Comparison of ENCODE assay signal across 17 cellular contexts in genomic region chr4:1880332-1880731, GRCh38. TPM values are rescaled to one million over a fixed set of nuclear protein-coding genes. Genes with fewer than 3 reads are reported as not detected.
DNase-seq lines count a peak whose midpoint lies in the region; ATAC-seq and TF ChIP-seq lines count a peak whose summit lies in the region.
"Had no signal": no experiment of that assay in that cellular context is flagged by ENCODE, and none has a peak within 500 bp of the region (broad histone marks: within the 10 kb centered on the region; RNA-seq: fewer than 3 reads in every experiment).

No MANE protein-coding gene starts in this region.

- 0 out of 2 replicates have a peak overlapping the region, but pooled peaks have one; percentile 37 for H3K4ac ChIP-seq in IMR-90 (ENCODE audit: low read depth, low read length)

- no peak overlapping the region for H3K4me3 Mint-ChIP-seq in CD8-positive, alpha-beta T cell
- H3K4me3 Mint-ChIP-seq in brain (no peak overlapping the region), nephron progenitor cell (no peak overlapping the region)
- H3K4me3 Mint-ChIP-seq: dendritic cell treated with granulocyte-macrophage colony-stimulating factor and Interleukin-4, amounts not matched to agents 40 ng/mL and 50 ng/mL, for 4 days had no signal

- no peak overlapping the region for H3K4me3 ChIP-seq in CD8-positive, alpha-beta T cell (ENCODE audit: low read depth, low read length)
- H3K4me3 ChIP-seq in IMR-90 (ENCODE audit: insufficient read depth, low read depth, low read length): no peak overlapping the region
- H3K4me3 ChIP-seq: BLaER1, HAP-1, tibial artery had no signal

- H3K79me1 ChIP-seq in IMR-90 (ENCODE audit: low read depth in 1 of 2, low read length in 2 of 2): peaks cover 0 to 27% of the 10 kb centered on the region in 2 experiments; a peak in 2 of 4 replicates

- ATAC-seq in CD8-positive, alpha-beta T cell: no peak
- ATAC-seq in IMR-90 (ENCODE audit: low read depth): no peak

- dilution Hi-C loops in IMR-90 (cut with HindIII; ENCODE audit: low sequenced_read_pairs, unreplicated experiment): no loop called here

- H2BK5ac ChIP-seq in IMR-90 (ENCODE audit: low read depth, low read length, poor library complexity, severe bottlenecking): no peak overlapping the region

- CTCF ChIA-PET in CD8-positive, alpha-beta T cell (lab: Charles Lee): interaction anchor here (1.2 kb wide), 1 partner anchor 18 kb away, joined by 4 read pairs; no protein-coding TSS in a partner anchor
- CTCF ChIA-PET in IMR-90 (lab: Yijun Ruan, JAX): interaction anchor here (0.6 kb wide), 2 partner anchors 10 to 50 kb away, joined by 4 read pairs; no protein-coding TSS in a partner anchor

- H2BK20ac ChIP-seq in IMR-90 (ENCODE audit: low read depth, low read length): no peak overlapping the region

- no peaks in the 10 kb centered on the region for H3K36me3 ChIP-seq in CD8-positive, alpha-beta T cell (ENCODE audit: insufficient read depth, low read length)
- H3K36me3 ChIP-seq in IMR-90 (ENCODE audit: control insufficient read depth, insufficient read depth, low read length): no peaks in the 10 kb centered on the region
- H3K36me3 ChIP-seq: tibial artery had no signal

- H3K27ac ChIP-seq in CD8-positive, alpha-beta T cell (ENCODE audit: low read depth, low read length): no peak overlapping the region
- H3K27ac ChIP-seq in IMR-90 (ENCODE audit: insufficient read depth, low read length): no peak overlapping the region
- H3K27ac ChIP-seq: BLaER1, tibial artery, WERI-Rb-1 had no signal

- no peak overlapping the region for H2AFZ ChIP-seq in IMR-90 (replicated peaks; ENCODE audit: low read length, poor library complexity)

- TF ChIP-seq CTCF in CD8-positive, alpha-beta T cell (IDR thresholded peaks at IDR 0.05): no peak
- TF ChIP-seq CTCF in IMR-90 (conservative IDR thresholded peaks at IDR 0.05; ENCODE audit: low read depth, low read length): no peak
- TF ChIP-seq CTCF in brain (conservative IDR thresholded peaks at IDR 0.05): no peak
- TF ChIP-seq CTCF in nephron progenitor cell (IDR thresholded peaks at IDR 0.05): no peak

- H2AK5ac ChIP-seq in IMR-90 (ENCODE audit: low read depth, low read length): no peak overlapping the region

- no peak overlapping the region for H3K14ac ChIP-seq in IMR-90 (replicated peaks; ENCODE audit: low read depth, low read length)

- in situ Hi-C loops in IMR-90 (cut with MboI; ENCODE audit: low sequenced_read_pairs) (no loop called here), KBM-7 (cut with MboI; ENCODE audit: low pct_unique_long_range_greater_than_20kb, low sequenced_read_pairs) (no loop called here)

- no peaks in the 10 kb centered on the region for H3K9me3 ChIP-seq in CD8-positive, alpha-beta T cell (ENCODE audit: low read length)
- no peaks in the 10 kb centered on the region for H3K9me3 ChIP-seq in IMR-90 (ENCODE audit: control insufficient read depth, insufficient read depth, low read length)
- H3K9me3 ChIP-seq: BLaER1, HAP-1, tibial artery had no signal

- no peaks in the 10 kb centered on the region for H3K4me1 ChIP-seq in CD8-positive, alpha-beta T cell (ENCODE audit: insufficient read depth, low read length)
- H3K4me1 ChIP-seq in IMR-90 (ENCODE audit: control insufficient read depth, insufficient read depth, low read length): peaks cover 15% of the 10 kb centered on the region
- H3K4me1 ChIP-seq: HAP-1, tibial artery had no signal

- no peaks in the 10 kb centered on the region for H3K27me3 ChIP-seq in CD8-positive, alpha-beta T cell (ENCODE audit: insufficient read depth, low read length)
- no peaks in the 10 kb centered on the region for H3K27me3 ChIP-seq in IMR-90 (ENCODE audit: control insufficient read depth, insufficient read depth, low read length)
- H3K27me3 ChIP-seq: BLaER1, tibial artery had no signal

- POLR2A ChIA-PET in CD8-positive, alpha-beta T cell (lab: Charles Lee): no interaction called here
- POLR2A ChIA-PET in IMR-90 (lab: Charles Lee; ENCODE audit: unreplicated experiment): no interaction called here

- no peak overlapping the region for H3K56ac ChIP-seq in IMR-90 (ENCODE audit: extremely low read depth, insufficient read depth, low read length)

- BruUV-seq in IMR-90 (replicated peaks; lab: Mats Ljungman, UMichigan): no TSS peak

- peaks cover 18% of the 10 kb centered on the region for H3K4me1 Mint-ChIP-seq in CD8-positive, alpha-beta T cell (ENCODE audit: low read depth)
- peaks cover 45% of the 10 kb centered on the region for H3K4me1 Mint-ChIP-seq in brain
- peaks cover 27% of the 10 kb centered on the region for H3K4me1 Mint-ChIP-seq in nephron progenitor cell

- H4K20me1 ChIP-seq in IMR-90 (ENCODE audit: insufficient read depth, low read length): peaks cover 75% of the 10 kb centered on the region

- no peak for TF ChIP-seq POLR2A in IMR-90 (IDR thresholded peaks at IDR 0.05; ENCODE audit: low read depth, low read length)

- H3K4me2 ChIP-seq in IMR-90 (ENCODE audit: low read depth, low read length): no peak overlapping the region
- H3K4me2 ChIP-seq: BLaER1 had no signal

- H3K23ac ChIP-seq in IMR-90 (ENCODE audit: low read depth, low read length): peak overlapping the region; percentile 71

- no peaks in the 10 kb centered on the region for H3K36me3 Mint-ChIP-seq in CD8-positive, alpha-beta T cell
- peaks cover 49% of the 10 kb centered on the region for H3K36me3 Mint-ChIP-seq in brain
- peaks cover 61% of the 10 kb centered on the region for H3K36me3 Mint-ChIP-seq in nephron progenitor cell (ENCODE audit: low read depth)

- H3K9ac ChIP-seq in IMR-90 (ENCODE audit: low read depth, low read length): no peak overlapping the region
- H3K9ac ChIP-seq: BLaER1 had no signal

- no peak overlapping the region for H2BK15ac ChIP-seq in IMR-90 (ENCODE audit: low read depth, low read length)

- peaks cover 36% of the 10 kb centered on the region for H3K9me1 ChIP-seq in IMR-90 (ENCODE audit: insufficient read depth, low read length)

- no peaks in the 10 kb centered on the region for H3K9me3 Mint-ChIP-seq in CD8-positive, alpha-beta T cell
- peaks cover 0 to 5% (median 0%) of the 10 kb centered on the region in 5 experiments for H3K9me3 Mint-ChIP-seq in brain
- peaks cover 4% of the 10 kb centered on the region for H3K9me3 Mint-ChIP-seq in nephron progenitor cell

- H3K27me3 Mint-ChIP-seq in CD8-positive, alpha-beta T cell (ENCODE audit: low read depth): no peaks in the 10 kb centered on the region
- H3K27me3 Mint-ChIP-seq in brain (no peaks in the 10 kb centered on the region), nephron progenitor cell (ENCODE audit: low read depth, poor library complexity) (no peaks in the 10 kb centered on the region)
- H3K27me3 Mint-ChIP-seq: dendritic cell treated with granulocyte-macrophage colony-stimulating factor and Interleukin-4, amounts not matched to agents 40 ng/mL and 50 ng/mL, for 4 days had no signal

- no peak for DNase-seq in CD8-positive, alpha-beta T cell
- DNase-seq in IMR-90 (no peak), nephron progenitor cell (no peak), SIG-M5 (lab: John Stamatoyannopoulos, UW) (no peak), Kasumi-1 (lab: John Stamatoyannopoulos, UW) (no peak), KBM-7 (no peak)
- DNase-seq: activated gamma-delta T cell treated with Interleukin-2 at 50 U/mL for 16 hours, DMS79, MM.1S, NCI-H1694, NCI-H446, tibial artery, WERI-Rb-1 had no signal

- no peak overlapping the region; the same call in 1 of the 2 replicates for H4K5ac ChIP-seq in IMR-90 (ENCODE audit: low read depth, low read length)

- intact Hi-C loops in CD8-positive, alpha-beta T cell (cut with DNase I, micrococcal nuclease): no loop called here
- intact Hi-C loops in IMR-90 (cut with micrococcal nuclease): no loop called here

- H2AK9ac ChIP-seq in IMR-90 (replicated peaks; ENCODE audit: low read depth, low read length, poor library complexity): no peak overlapping the region

- no peak overlapping the region for H3K18ac ChIP-seq in IMR-90 (ENCODE audit: low read depth, low read length)

- H4K91ac ChIP-seq in IMR-90 (ENCODE audit: insufficient read depth, low read depth, low read length): no peak overlapping the region; the same call in 1 of the 2 replicates

- TF ChIP-seq RAD21 in IMR-90 (IDR thresholded peaks at IDR 0.05; ENCODE audit: low read length): no peak

- no CpG with 5 or more reads among the region's 1 CpG for WGBS in IMR-90 (ENCODE audit: extremely low coverage in 2 of 2, insufficient read length in 1 of 2), 2 experiments

- H3K27ac Mint-ChIP-seq in CD8-positive, alpha-beta T cell: peak overlapping the region; percentile 21
- peak overlapping the region; percentile 1 to 67 (median 54) for H3K27ac Mint-ChIP-seq in brain
- peak overlapping the region; percentile 89 for H3K27ac Mint-ChIP-seq in nephron progenitor cell

- H4K8ac ChIP-seq in IMR-90 (ENCODE audit: low read depth in 2 of 2, low read length in 2 of 2): 0 out of 4 replicates have a peak overlapping the region, but pooled peaks of 1 of the 2 experiments have one; percentile 30

- H2BK120ac ChIP-seq in IMR-90 (ENCODE audit: low read depth, low read length): no peak overlapping the region

TF ChIP-seq in IMR-90, 13 proteins besides CTCF, POLR2A, EP300 and RAD21 (continues in another document):
- no peak for TF ChIP-seq MAFK (IDR thresholded peaks at IDR 0.05; ENCODE audit: low read depth, low read length)
- TF ChIP-seq RFX5 (IDR thresholded peaks at IDR 0.05; ENCODE audit: low read depth, low read length): no peak
- TF ChIP-seq, protein P1, sequence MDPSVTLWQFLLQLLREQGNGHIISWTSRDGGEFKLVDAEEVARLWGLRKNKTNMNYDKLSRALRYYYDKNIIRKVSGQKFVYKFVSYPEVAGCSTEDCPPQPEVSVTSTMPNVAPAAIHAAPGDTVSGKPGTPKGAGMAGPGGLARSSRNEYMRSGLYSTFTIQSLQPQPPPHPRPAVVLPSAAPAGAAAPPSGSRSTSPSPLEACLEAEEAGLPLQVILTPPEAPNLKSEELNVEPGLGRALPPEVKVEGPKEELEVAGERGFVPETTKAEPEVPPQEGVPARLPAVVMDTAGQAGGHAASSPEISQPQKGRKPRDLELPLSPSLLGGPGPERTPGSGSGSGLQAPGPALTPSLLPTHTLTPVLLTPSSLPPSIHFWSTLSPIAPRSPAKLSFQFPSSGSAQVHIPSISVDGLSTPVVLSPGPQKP (IDR thresholded peaks at IDR 0.05; ENCODE audit: borderline replicate concordance, low read depth, low read length): no peak
- TF ChIP-seq CHD1 (IDR thresholded peaks at IDR 0.05; ENCODE audit: low read depth, low read length): no peak

RNA-seq across cellular contexts. Expression of gene NSD2, which starts 9.1 kb away (rescaled TPM):
- 10 to 100 TPM; 27.3 to 32.5 TPM for total RNA-seq in CD8-positive, alpha-beta T cell
- total RNA-seq in IMR-90 (2012; rRNA removed): 62.2 and 68.1 TPM in 2 replicates
- polyA plus RNA-seq in IMR-90 (2012; rRNA removed) (29.4 and 35.9 TPM in 2 replicates), brain (ENCODE audit: insufficient read depth, low read depth, low replicate concordance) (72.8 TPM)
- 16.7 and 21.3 TPM in 2 replicates for polyA plus RNA-seq in IMR-90 (2012; cell fraction: cytosol; rRNA removed)
- 73.1 and 75.4 TPM in 2 replicates for polyA plus RNA-seq in IMR-90 (2012; cell fraction: nucleus; rRNA removed; ENCODE audit: low replicate concordance)

RNA-seq across cellular contexts. Expression of gene LETM1, which starts 24.4 kb away (rescaled TPM):
- 10 to 100 TPM; 22.7 to 25.9 TPM for total RNA-seq in CD8-positive, alpha-beta T cell
- 49.3 and 68.0 TPM in 2 replicates for total RNA-seq in IMR-90 (2012; rRNA removed)
- 25.0 and 28.2 TPM in 2 replicates for polyA plus RNA-seq in IMR-90 (2012; rRNA removed)
- 14.8 and 16.4 TPM in 2 replicates for polyA plus RNA-seq in IMR-90 (2012; cell fraction: cytosol; rRNA removed)
- polyA plus RNA-seq in IMR-90 (2012; cell fraction: nucleus; rRNA removed; ENCODE audit: low replicate concordance): 60.7 and 127 TPM in 2 replicates
- 16.8 TPM for polyA plus RNA-seq in brain (ENCODE audit: insufficient read depth, low read depth, low replicate concordance)

Comparison
In these comparisons a context has a peak if more than half of its experiments do, and no peak if none do; other contexts are left out.
1. H3K27ac Mint-ChIP-seq: peak in every context shown above with its lines; median percentile 89 in nephron progenitor cell; 54 in brain; 21 in CD8-positive, alpha-beta T cell.